In the genomic region with DNA sequence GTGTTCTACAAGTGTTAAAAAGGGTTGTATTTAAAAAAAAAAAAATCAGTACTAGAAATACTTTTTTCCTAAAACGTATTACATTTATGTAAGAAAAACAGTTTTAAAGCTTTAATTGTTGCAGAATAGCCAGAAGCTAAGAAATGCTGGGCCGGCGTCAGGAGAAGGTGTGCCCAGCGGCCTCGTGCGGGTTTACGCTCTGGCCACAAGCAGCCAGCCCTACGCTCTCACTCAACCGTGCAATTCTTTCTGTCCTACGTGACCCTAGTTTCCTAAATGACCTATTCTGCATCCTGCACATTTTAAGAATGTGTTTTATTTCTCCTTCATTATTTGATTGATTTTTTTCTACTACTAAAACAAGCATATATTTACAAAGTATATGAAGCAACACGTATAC, we compare ENCODE assay signal across 13 cellular contexts.
A peak's percentile ranks its signal among the peaks of the same experiment; 100 is the strongest.
DNase-seq lines count a peak whose midpoint lies in the region; ATAC-seq and TF ChIP-seq lines count a peak whose summit lies in the region.
"Had no signal": no experiment of that assay in that cellular context is flagged by ENCODE, and none has a peak within 500 bp of the region (broad histone marks: within the 10 kb centered on the region; RNA-seq: fewer than 3 reads in every experiment).

No MANE protein-coding gene starts in this region.

- TF ChIP-seq CTCF in OCI-LY1 (IDR thresholded peaks at IDR 0.05; ENCODE audit: low read length) (no peak), chondrocyte (IDR thresholded peaks at IDR 0.05) (no peak), smooth muscle cell (IDR thresholded peaks at IDR 0.05; ENCODE audit: borderline replicate concordance, insufficient read depth, poor library complexity, severe bottlenecking) (no peak), uterus (IDR thresholded peaks at IDR 0.05) (no peak)

- H3K9me3 Mint-ChIP-seq in activated CD4-positive, alpha-beta T cell treated with anti-CD3 and anti-CD28 coated beads, Interleukin-2, amount 10 ng/mL, durations not matched to agents 7 days and 5 days, result peaks cover 2% of the 10 kb centered on the region
- no peaks in the 10 kb centered on the region for H3K9me3 Mint-ChIP-seq in chondrocyte (ENCODE audit: low read depth)

- H3K4me1 Mint-ChIP-seq in activated CD4-positive, alpha-beta T cell treated with anti-CD3 and anti-CD28 coated beads, Interleukin-2, amount 10 ng/mL, durations not matched to agents 7 days and 5 days, result peaks cover 65% of the 10 kb centered on the region
- peaks cover 77% of the 10 kb centered on the region for H3K4me1 Mint-ChIP-seq in chondrocyte (ENCODE audit: low read depth)

- no peaks in the 10 kb centered on the region; the same call in 1 of the 2 replicates for H3F3A ChIP-seq in OCI-LY1 (ENCODE audit: insufficient read depth, low read length)
- peaks cover 41% of the 10 kb centered on the region for H3F3A ChIP-seq in smooth muscle cell (ENCODE audit: low read depth)

- no peaks in the 10 kb centered on the region for H3K9me2 ChIP-seq in OCI-LY1 (ENCODE audit: low read depth, low read length)

- H2AFZ ChIP-seq in OCI-LY1 (ENCODE audit: low read length) (no peak overlapping the region), smooth muscle cell (ENCODE audit: low read depth) (no peak overlapping the region)

- H3K4me1 ChIP-seq in OCI-LY1 (ENCODE audit: insufficient read depth, low read length, severe bottlenecking) (peaks cover 75% of the 10 kb centered on the region), smooth muscle cell (ENCODE audit: low read depth) (peaks cover 22% of the 10 kb centered on the region), uterus (peaks cover 18 to 22% of the 10 kb centered on the region in 2 donors)

- TF ChIP-seq POLR2A in uterus (IDR thresholded peaks at IDR 0.05), result no peak

- H3K79me2 ChIP-seq in OCI-LY1 (ENCODE audit: insufficient read depth, low read length), result peaks cover 86% of the 10 kb centered on the region
- H3K79me2 ChIP-seq in smooth muscle cell (ENCODE audit: low read depth), result no peaks in the 10 kb centered on the region

- H3K9me3 ChIP-seq in OCI-LY1 (ENCODE audit: low read length) (no peaks in the 10 kb centered on the region), smooth muscle cell (replicated peaks; ENCODE audit: low read depth) (no peaks in the 10 kb centered on the region), uterus (no peaks in the 10 kb centered on the region)
- H3K9me3 ChIP-seq: transverse colon had no signal

- CTCF ChIA-PET in activated CD4-positive, alpha-beta T cell treated with anti-CD3 and anti-CD28 coated beads, Interleukin-2, amount 10 ng/mL, durations not matched to agents 7 days and 5 days (lab: Charles Lee), result interaction anchor here (1.2 to 1.8 kb wide), 3 partner anchors 10 to 118 kb away, joined by 3 to 5 read pairs (median 3); no protein-coding TSS in a partner anchor

- POLR2A ChIA-PET in activated CD4-positive, alpha-beta T cell treated with anti-CD3 and anti-CD28 coated beads, Interleukin-2, amount 10 ng/mL, durations not matched to agents 7 days and 5 days (lab: Charles Lee), result no interaction called here

- H3K27ac ChIP-seq in OCI-LY1 (ENCODE audit: low read depth, low read length, poor library complexity, severe bottlenecking), result peak overlapping the region; percentile 35
- peak overlapping the region; percentile 87 for H3K27ac ChIP-seq in smooth muscle cell (ENCODE audit: low read depth)
- H3K27ac ChIP-seq in uterus, result no peak overlapping the region
- H3K27ac ChIP-seq: transverse colon had no signal

- peaks cover 4% of the 10 kb centered on the region for H4K20me1 ChIP-seq in OCI-LY1 (ENCODE audit: insufficient read depth, low read length)
- no peaks in the 10 kb centered on the region for H4K20me1 ChIP-seq in smooth muscle cell (ENCODE audit: low read depth)

- peak overlapping the region; percentile 54 for H3K27ac Mint-ChIP-seq in activated CD4-positive, alpha-beta T cell treated with anti-CD3 and anti-CD28 coated beads, Interleukin-2, amount 10 ng/mL, durations not matched to agents 7 days and 5 days
- H3K27ac Mint-ChIP-seq in chondrocyte (ENCODE audit: unreplicated experiment), result peak overlapping the region; percentile 20

- DNase-seq in activated CD4-positive, alpha-beta T cell treated with anti-CD3 and anti-CD28 coated beads, Interleukin-2, amount 10 ng/mL, durations not matched to agents 7 days and 5 days, result no peak
- DNase-seq in activated CD4-positive, alpha-beta T cell treated with anti-CD3 and anti-CD28 coated beads, Interleukin-2, amount 50 U/mL, for 1 hour, result no peak
- no peak for DNase-seq in chondrocyte (ENCODE audit: low spot score)
- no peak for DNase-seq in smooth muscle cell (lab: John Stamatoyannopoulos, UW; ENCODE audit: unreplicated experiment)
- no peak for DNase-seq in 8988T
- no peak for DNase-seq in uterus
- DNase-seq: central memory CD4-positive, alpha-beta T cell; Kasumi-1; NCI-H2029; occipital lobe; transverse colon had no signal

- intact Hi-C loops in uterus (cut with DNase I; ENCODE audit: low total_unique reads), result no loop called here

- peaks cover 17% of the 10 kb centered on the region for H3K36me3 Mint-ChIP-seq in activated CD4-positive, alpha-beta T cell treated with anti-CD3 and anti-CD28 coated beads, Interleukin-2, amount 10 ng/mL, durations not matched to agents 7 days and 5 days (ENCODE audit: low read depth)
- no peaks in the 10 kb centered on the region for H3K36me3 Mint-ChIP-seq in chondrocyte (ENCODE audit: low read depth)

- peaks cover 34% of the 10 kb centered on the region for H3K36me3 ChIP-seq in OCI-LY1 (ENCODE audit: insufficient read depth, low read length)
- no peaks in the 10 kb centered on the region for H3K36me3 ChIP-seq in smooth muscle cell (ENCODE audit: low read depth)
- H3K36me3 ChIP-seq in uterus, result no peaks in the 10 kb centered on the region
- H3K36me3 ChIP-seq: transverse colon had no signal

- no peaks in the 10 kb centered on the region for H3K27me3 Mint-ChIP-seq in activated CD4-positive, alpha-beta T cell treated with anti-CD3 and anti-CD28 coated beads, Interleukin-2, amount 10 ng/mL, durations not matched to agents 7 days and 5 days
- no peaks in the 10 kb centered on the region for H3K27me3 Mint-ChIP-seq in chondrocyte (ENCODE audit: low read depth)

- H3K4me3 Mint-ChIP-seq in activated CD4-positive, alpha-beta T cell treated with anti-CD3 and anti-CD28 coated beads, Interleukin-2, amount 10 ng/mL, durations not matched to agents 7 days and 5 days, result no peak overlapping the region
- no peak overlapping the region for H3K4me3 Mint-ChIP-seq in chondrocyte (ENCODE audit: unreplicated experiment)

- no peak overlapping the region for H3K4me3 ChIP-seq in OCI-LY1 (ENCODE audit: low read depth, low read length, poor library complexity, severe bottlenecking)
- H3K4me3 ChIP-seq in smooth muscle cell, result no peak overlapping the region
- H3K4me3 ChIP-seq in uterus, result no peak overlapping the region
- H3K4me3 ChIP-seq: transverse colon had no signal

- no peaks in the 10 kb centered on the region for H3K27me3 ChIP-seq in OCI-LY1 (ENCODE audit: insufficient read depth, low read length)
- H3K27me3 ChIP-seq in smooth muscle cell (ENCODE audit: low read depth), result no peaks in the 10 kb centered on the region
- H3K27me3 ChIP-seq in uterus, result no peaks in the 10 kb centered on the region
- H3K27me3 ChIP-seq: transverse colon had no signal

- ATAC-seq in HG03108 (IDR thresholded peaks at IDR 0.05; ENCODE audit: unreplicated experiment), result no peak

- 88% methylated on average over 11 of the region's 11 CpGs for WGBS in smooth muscle cell (ENCODE audit: low lambda C conversion rate)

- H3K4me2 ChIP-seq in OCI-LY1 (ENCODE audit: low read length) (peak overlapping the region; percentile 22), smooth muscle cell (peak overlapping the region; percentile 60)

- no peak overlapping the region for H3K9ac ChIP-seq in OCI-LY1 (ENCODE audit: low read length)
- H3K9ac ChIP-seq in smooth muscle cell (ENCODE audit: low read depth), result no peak overlapping the region

Comparison
In these comparisons a context has a peak if more than half of its experiments do, and no peak if none do; other contexts are left out.
1. H3K27ac ChIP-seq: peak in OCI-LY1 (single experiment) and smooth muscle cell (single experiment); none in uterus (0 of 2).